1 cellular context compared by ENCODE assay signal in genomic region chr13:30388401-30389283, GRCh38.
TF ChIP-seq lines count a peak whose summit lies in the region.

No MANE protein-coding gene starts in this region.

TF ChIP-seq in GM23338, 12 proteins besides CTCF, POLR2A, EP300 and RAD21 (continued from another document):
- TF ChIP-seq, protein P1, sequence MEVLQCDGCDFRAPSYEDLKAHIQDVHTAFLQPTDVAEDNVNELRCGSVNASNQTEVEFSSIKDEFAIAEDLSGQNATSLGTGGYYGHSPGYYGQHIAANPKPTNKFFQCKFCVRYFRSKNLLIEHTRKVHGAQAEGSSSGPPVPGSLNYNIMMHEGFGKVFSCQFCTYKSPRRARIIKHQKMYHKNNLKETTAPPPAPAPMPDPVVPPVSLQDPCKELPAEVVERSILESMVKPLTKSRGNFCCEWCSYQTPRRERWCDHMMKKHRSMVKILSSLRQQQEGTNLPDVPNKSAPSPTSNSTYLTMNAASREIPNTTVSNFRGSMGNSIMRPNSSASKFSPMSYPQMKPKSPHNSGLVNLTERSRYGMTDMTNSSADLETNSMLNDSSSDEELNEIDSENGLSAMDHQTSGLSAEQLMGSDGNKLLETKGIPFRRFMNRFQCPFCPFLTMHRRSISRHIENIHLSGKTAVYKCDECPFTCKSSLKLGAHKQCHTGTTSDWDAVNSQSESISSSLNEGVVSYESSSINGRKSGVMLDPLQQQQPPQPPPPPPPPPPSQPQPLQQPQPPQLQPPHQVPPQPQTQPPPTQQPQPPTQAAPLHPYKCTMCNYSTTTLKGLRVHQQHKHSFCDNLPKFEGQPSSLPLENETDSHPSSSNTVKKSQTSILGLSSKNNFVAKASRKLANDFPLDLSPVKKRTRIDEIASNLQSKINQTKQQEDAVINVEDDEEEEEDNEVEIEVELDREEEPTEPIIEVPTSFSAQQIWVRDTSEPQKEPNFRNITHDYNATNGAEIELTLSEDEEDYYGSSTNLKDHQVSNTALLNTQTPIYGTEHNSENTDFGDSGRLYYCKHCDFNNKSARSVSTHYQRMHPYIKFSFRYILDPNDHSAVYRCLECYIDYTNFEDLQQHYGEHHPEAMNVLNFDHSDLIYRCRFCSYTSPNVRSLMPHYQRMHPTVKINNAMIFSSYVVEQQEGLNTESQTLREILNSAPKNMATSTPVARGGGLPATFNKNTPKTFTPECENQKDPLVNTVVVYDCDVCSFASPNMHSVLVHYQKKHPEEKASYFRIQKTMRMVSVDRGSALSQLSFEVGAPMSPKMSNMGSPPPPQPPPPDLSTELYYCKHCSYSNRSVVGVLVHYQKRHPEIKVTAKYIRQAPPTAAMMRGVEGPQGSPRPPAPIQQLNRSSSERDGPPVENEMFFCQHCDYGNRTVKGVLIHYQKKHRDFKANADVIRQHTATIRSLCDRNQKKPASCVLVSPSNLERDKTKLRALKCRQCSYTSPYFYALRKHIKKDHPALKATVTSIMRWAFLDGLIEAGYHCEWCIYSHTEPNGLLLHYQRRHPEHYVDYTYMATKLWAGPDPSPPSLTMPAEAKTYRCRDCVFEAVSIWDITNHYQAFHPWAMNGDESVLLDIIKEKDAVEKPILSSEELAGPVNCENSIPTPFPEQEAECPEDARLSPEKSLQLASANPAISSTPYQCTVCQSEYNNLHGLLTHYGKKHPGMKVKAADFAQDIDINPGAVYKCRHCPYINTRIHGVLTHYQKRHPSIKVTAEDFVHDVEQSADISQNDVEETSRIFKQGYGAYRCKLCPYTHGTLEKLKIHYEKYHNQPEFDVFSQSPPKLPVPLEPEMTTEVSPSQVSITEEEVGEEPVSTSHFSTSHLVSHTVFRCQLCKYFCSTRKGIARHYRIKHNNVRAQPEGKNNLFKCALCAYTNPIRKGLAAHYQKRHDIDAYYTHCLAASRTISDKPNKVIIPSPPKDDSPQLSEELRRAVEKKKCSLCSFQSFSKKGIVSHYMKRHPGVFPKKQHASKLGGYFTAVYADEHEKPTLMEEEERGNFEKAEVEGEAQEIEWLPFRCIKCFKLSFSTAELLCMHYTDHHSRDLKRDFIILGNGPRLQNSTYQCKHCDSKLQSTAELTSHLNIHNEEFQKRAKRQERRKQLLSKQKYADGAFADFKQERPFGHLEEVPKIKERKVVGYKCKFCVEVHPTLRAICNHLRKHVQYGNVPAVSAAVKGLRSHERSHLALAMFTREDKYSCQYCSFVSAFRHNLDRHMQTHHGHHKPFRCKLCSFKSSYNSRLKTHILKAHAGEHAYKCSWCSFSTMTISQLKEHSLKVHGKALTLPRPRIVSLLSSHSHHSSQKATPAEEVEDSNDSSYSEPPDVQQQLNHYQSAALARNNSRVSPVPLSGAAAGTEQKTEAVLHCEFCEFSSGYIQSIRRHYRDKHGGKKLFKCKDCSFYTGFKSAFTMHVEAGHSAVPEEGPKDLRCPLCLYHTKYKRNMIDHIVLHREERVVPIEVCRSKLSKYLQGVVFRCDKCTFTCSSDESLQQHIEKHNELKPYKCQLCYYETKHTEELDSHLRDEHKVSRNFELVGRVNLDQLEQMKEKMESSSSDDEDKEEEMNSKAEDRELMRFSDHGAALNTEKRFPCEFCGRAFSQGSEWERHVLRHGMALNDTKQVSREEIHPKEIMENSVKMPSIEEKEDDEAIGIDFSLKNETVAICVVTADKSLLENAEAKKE (CRISPR knock-in tag; IDR thresholded peaks at IDR 0.05) = no peak
- TF ChIP-seq REST (IDR thresholded peaks at IDR 0.05; ENCODE audit: unreplicated experiment) (no peak), ZNF114 (CRISPR knock-in tag; IDR thresholded peaks at IDR 0.05) (no peak)
TF ChIP-seq in GM23338: peak in this region for 0.
